Comparison of ENCODE assay signal across 1 cellular context in the genomic region with DNA sequence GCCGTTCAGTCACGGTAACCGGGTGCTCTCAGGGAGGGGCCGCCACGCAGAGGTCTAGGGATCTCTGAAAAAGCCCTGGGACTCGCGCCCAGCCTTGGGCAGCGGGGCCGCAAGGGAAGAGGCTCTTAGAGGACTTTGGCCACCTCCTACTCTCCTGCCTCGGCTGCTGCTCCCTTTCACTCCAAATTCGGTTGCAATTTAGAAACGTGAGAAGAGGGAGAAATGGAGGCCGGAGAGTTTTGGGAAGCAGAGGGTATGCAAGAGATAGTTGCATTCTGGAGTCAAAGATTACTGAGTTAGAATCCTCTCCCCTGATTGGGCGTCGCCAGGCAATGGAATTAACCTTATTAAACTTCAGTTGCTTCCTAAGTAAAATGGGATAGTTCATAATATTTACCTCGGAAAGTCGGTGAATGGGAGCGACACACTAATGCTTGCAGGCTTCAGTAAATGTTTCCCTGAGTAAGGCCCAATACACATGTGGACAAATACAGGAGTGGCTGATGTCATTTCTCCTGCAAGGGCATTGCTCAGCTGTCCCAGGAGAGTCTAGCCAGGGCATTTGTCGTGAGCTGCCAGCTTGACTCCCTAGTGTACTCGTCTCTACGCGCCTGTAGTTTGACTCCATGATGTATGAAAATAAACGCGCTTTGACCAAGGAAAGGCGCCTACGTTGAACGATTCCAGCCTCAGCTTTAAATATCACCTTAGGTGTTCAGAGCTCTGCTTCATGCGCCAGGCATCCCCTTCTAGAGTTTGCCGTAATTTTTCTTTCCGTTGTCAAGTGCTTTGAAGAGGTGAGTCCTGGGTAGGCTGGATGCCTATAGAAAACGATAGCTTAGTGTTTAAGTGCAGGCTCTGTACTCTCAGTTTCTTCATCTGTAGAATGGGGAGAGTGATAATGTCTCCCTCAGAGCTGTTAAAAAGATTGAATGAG.
TF ChIP-seq lines count a peak whose summit lies in the region.

No MANE protein-coding gene starts in this region.

TF ChIP-seq in H1, 55 proteins besides CTCF, POLR2A, EP300 and RAD21:
- TF ChIP-seq NANOG (IDR thresholded peaks at IDR 0.05; ENCODE audit: insufficient read depth, low read depth, low read length, poor library complexity, severe bottlenecking) (no peak), PHF8 (conservative IDR thresholded peaks at IDR 0.05; ENCODE audit: low read depth, low read length) (no peak; the same call in 1 of the 2 replicates), CHD2 (IDR thresholded peaks at IDR 0.05; ENCODE audit: low read length) (no peak), SAP30 (IDR thresholded peaks at IDR 0.05; ENCODE audit: insufficient read depth, insufficient replicate concordance, low read length) (peak; percentile 41), EZH2 (IDR thresholded peaks at IDR 0.05; ENCODE audit: low read depth, low read length, severe bottlenecking) (no peak), KDM1A (IDR thresholded peaks at IDR 0.05; ENCODE audit: borderline replicate concordance, low read length) (peak; percentile 88), BCL11A (IDR thresholded peaks at IDR 0.05; ENCODE audit: low read depth in 2 of 2, low read length in 2 of 2) (no peak), CBX5 (IDR thresholded peaks at IDR 0.05; ENCODE audit: low read depth, low read length) (no peak), BACH1 (IDR thresholded peaks at IDR 0.05; ENCODE audit: low read length) (no peak), RBBP5 (IDR thresholded peaks at IDR 0.05; ENCODE audit: borderline replicate concordance, low read depth, low read length) (no peak), JUND (IDR thresholded peaks at IDR 0.05; ENCODE audit: low read length) (no peak), SP4 (IDR thresholded peaks at IDR 0.05; ENCODE audit: low read length) (no peak), E2F6 (IDR thresholded peaks at IDR 0.05) (no peak), SP1 (IDR thresholded peaks at IDR 0.05; ENCODE audit: low read depth, low read length) (no peak), CBX8 (IDR thresholded peaks at IDR 0.05; ENCODE audit: borderline replicate concordance, low read depth, low read length) (no peak), KDM5A (IDR thresholded peaks at IDR 0.05; ENCODE audit: low read length) (peak; percentile 30; the same call in 1 of the 2 replicates), RNF2 (IDR thresholded peaks at IDR 0.05; ENCODE audit: borderline replicate concordance, low read depth, low read length, missing control alignments, poor library complexity, severe bottlenecking) (no peak)
- TF ChIP-seq, protein P1, sequence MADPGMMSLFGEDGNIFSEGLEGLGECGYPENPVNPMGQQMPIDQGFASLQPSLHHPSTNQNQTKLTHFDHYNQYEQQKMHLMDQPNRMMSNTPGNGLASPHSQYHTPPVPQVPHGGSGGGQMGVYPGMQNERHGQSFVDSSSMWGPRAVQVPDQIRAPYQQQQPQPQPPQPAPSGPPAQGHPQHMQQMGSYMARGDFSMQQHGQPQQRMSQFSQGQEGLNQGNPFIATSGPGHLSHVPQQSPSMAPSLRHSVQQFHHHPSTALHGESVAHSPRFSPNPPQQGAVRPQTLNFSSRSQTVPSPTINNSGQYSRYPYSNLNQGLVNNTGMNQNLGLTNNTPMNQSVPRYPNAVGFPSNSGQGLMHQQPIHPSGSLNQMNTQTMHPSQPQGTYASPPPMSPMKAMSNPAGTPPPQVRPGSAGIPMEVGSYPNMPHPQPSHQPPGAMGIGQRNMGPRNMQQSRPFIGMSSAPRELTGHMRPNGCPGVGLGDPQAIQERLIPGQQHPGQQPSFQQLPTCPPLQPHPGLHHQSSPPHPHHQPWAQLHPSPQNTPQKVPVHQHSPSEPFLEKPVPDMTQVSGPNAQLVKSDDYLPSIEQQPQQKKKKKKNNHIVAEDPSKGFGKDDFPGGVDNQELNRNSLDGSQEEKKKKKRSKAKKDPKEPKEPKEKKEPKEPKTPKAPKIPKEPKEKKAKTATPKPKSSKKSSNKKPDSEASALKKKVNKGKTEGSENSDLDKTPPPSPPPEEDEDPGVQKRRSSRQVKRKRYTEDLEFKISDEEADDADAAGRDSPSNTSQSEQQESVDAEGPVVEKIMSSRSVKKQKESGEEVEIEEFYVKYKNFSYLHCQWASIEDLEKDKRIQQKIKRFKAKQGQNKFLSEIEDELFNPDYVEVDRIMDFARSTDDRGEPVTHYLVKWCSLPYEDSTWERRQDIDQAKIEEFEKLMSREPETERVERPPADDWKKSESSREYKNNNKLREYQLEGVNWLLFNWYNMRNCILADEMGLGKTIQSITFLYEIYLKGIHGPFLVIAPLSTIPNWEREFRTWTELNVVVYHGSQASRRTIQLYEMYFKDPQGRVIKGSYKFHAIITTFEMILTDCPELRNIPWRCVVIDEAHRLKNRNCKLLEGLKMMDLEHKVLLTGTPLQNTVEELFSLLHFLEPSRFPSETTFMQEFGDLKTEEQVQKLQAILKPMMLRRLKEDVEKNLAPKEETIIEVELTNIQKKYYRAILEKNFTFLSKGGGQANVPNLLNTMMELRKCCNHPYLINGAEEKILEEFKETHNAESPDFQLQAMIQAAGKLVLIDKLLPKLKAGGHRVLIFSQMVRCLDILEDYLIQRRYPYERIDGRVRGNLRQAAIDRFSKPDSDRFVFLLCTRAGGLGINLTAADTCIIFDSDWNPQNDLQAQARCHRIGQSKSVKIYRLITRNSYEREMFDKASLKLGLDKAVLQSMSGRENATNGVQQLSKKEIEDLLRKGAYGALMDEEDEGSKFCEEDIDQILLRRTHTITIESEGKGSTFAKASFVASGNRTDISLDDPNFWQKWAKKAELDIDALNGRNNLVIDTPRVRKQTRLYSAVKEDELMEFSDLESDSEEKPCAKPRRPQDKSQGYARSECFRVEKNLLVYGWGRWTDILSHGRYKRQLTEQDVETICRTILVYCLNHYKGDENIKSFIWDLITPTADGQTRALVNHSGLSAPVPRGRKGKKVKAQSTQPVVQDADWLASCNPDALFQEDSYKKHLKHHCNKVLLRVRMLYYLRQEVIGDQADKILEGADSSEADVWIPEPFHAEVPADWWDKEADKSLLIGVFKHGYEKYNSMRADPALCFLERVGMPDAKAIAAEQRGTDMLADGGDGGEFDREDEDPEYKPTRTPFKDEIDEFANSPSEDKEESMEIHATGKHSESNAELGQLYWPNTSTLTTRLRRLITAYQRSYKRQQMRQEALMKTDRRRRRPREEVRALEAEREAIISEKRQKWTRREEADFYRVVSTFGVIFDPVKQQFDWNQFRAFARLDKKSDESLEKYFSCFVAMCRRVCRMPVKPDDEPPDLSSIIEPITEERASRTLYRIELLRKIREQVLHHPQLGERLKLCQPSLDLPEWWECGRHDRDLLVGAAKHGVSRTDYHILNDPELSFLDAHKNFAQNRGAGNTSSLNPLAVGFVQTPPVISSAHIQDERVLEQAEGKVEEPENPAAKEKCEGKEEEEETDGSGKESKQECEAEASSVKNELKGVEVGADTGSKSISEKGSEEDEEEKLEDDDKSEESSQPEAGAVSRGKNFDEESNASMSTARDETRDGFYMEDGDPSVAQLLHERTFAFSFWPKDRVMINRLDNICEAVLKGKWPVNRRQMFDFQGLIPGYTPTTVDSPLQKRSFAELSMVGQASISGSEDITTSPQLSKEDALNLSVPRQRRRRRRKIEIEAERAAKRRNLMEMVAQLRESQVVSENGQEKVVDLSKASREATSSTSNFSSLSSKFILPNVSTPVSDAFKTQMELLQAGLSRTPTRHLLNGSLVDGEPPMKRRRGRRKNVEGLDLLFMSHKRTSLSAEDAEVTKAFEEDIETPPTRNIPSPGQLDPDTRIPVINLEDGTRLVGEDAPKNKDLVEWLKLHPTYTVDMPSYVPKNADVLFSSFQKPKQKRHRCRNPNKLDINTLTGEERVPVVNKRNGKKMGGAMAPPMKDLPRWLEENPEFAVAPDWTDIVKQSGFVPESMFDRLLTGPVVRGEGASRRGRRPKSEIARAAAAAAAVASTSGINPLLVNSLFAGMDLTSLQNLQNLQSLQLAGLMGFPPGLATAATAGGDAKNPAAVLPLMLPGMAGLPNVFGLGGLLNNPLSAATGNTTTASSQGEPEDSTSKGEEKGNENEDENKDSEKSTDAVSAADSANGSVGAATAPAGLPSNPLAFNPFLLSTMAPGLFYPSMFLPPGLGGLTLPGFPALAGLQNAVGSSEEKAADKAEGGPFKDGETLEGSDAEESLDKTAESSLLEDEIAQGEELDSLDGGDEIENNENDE (IDR thresholded peaks at IDR 0.05; ENCODE audit: insufficient replicate concordance, low read length): no peak
